In genomic region chr15:30435878-30436277, GRCh38 we compare ENCODE assay signal across 5 cellular contexts. TPM values are rescaled to one million over a fixed set of nuclear protein-coding genes. Genes with fewer than 3 reads are reported as not detected.
"Had no signal": no experiment of that assay in that cellular context is flagged by ENCODE, and none has a peak within 500 bp of the region (broad histone marks: within the 10 kb centered on the region; RNA-seq: fewer than 3 reads in every experiment).

No MANE protein-coding gene starts in this region.

RNA-seq across cellular contexts. Expression of gene GOLGA8R, which starts 21.8 kb away (rescaled TPM):
- total RNA-seq: ascending aorta had no signal

RNA-seq across cellular contexts. Expression of gene CHRFAM7A, which starts 42.5 kb away (rescaled TPM):
- total RNA-seq: activated CD4-positive, alpha-beta T cell treated with anti-CD3 and anti-CD28 coated beads for 36 hours; activated CD4-positive, alpha-beta T cell treated with anti-CD3 and anti-CD28 coated beads, Interleukin-2, amount 10 ng/mL, durations not matched to agents 7 days and 5 days; activated T-helper 2 cell treated with anti-CD3 and anti-CD28 coated beads, Interferon-gamma antibody, Interleukin-2, Interleukin-4, amounts not matched to agents 10 μg/mL and 5 μg/mL and 100 μg/mL, durations not matched to agents 14 hours and 24 hours and 36 hours; T-helper 17 cell had no signal
